Comparison of ENCODE assay signal across 8 cellular contexts in the genomic region with DNA sequence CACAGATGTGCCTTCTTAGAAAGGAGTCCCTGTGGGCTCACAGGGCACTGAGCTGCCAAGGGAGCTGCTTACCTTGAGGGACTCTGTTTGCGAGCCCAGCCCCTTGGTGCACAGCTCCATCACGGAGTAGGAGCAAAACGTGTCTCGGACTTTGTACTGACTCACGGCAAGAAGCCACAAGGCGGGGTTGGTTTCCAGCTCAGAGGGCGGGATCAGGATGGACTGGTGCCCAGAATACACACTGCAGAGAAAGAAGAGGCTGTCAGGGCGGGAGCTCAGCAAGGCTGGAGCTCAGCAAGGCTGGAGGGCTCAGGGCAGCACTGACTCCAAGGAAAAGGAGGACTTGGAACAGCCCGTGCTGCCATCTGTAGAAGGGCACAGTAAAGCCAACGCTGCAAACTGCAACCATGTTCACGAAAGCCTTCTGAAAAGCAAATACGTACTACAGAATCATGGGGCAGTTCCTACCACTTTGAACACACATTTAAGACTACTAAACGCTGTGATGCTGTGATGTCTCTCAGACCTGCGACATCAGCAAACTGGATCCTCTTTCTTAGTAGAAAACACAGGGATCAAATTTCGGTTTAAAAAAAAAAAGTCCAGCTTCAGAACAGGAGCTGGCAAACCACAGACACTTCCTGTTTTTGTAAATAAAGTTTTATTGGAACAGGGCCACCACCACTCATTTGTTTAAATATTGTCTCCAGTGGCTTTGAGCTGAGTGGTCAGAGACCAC.
A peak's percentile ranks its signal among the peaks of the same experiment; 100 is the strongest.
DNase-seq lines count a peak whose midpoint lies in the region; ATAC-seq, FAIRE-seq and TF ChIP-seq lines count a peak whose summit lies in the region.

No MANE protein-coding gene starts in this region.

- peak overlapping the region in 1 of 2 donors; percentile 31 for H3K4me3 ChIP-seq in small intestine (ENCODE audit: low read depth in 1 of 2, low read length in 2 of 2)

- CTCF ChIA-PET in MCF 10A (lab: Yijun Ruan, JAX) = interaction anchor here (0.5 to 1.2 kb wide), 5 partner anchors 9 to 79 kb away, joined by 3 to 5 read pairs (median 3); no protein-coding TSS in a partner anchor

- POLR2A ChIA-PET in MCF 10A (lab: Yijun Ruan, JAX) = interaction anchor here (0.6 to 3.3 kb wide), 8 partner anchors 8 to 586 kb away, joined by 3 to 27 read pairs (median 4); no protein-coding TSS in a partner anchor

- no peaks in the 10 kb centered on the region for H3K36me3 Mint-ChIP-seq in MCF 10A (ENCODE audit: insufficient read depth, unreplicated experiment)

- no peaks in the 10 kb centered on the region for H3K4me1 ChIP-seq in small intestine (ENCODE audit: control insufficient read depth in 2 of 2, insufficient read depth in 1 of 2, low read depth in 1 of 2, low read length in 1 of 2)

- 10 to 25% (median 22%) methylated on average over 15 of the region's 15 CpGs for WGBS in small intestine, 3 donors

- H3K4me1 Mint-ChIP-seq in MCF 10A (ENCODE audit: insufficient read depth, unreplicated experiment) = no peaks in the 10 kb centered on the region

- peak overlapping the region; percentile 80 to 83 for H3K27ac ChIP-seq in small intestine (ENCODE audit: low read depth in 1 of 2, low read length in 1 of 2)

- H3K36me3 ChIP-seq in small intestine (ENCODE audit: control insufficient read depth in 2 of 2, insufficient read depth in 2 of 2, low read length in 2 of 2) = no peaks in the 10 kb centered on the region

- BruUV-seq in MCF 10A (replicated peaks; lab: Mats Ljungman, UMichigan) = TSS peak; percentile 24

- ATAC-seq in HG02885 (IDR thresholded peaks at IDR 0.05; ENCODE audit: poor library complexity, unreplicated experiment) (no peak), GM18511 (IDR thresholded peaks at IDR 0.05; ENCODE audit: unreplicated experiment) (no peak)

- intact Hi-C loops in MCF 10A (cut with micrococcal nuclease) = no loop called here

- H3K4me3 Mint-ChIP-seq in MCF 10A (ENCODE audit: unreplicated experiment) = peak overlapping the region; percentile 63

- FAIRE-seq in islet of Langerhans (lab: Jason Lieb, UNC) (peak; percentile 41), small intestine (lab: Jason Lieb, UNC) (no peak)

- H3K9me3 Mint-ChIP-seq in MCF 10A (ENCODE audit: unreplicated experiment) = no peaks in the 10 kb centered on the region

- H3K27me3 Mint-ChIP-seq in MCF 10A (ENCODE audit: insufficient read depth, unreplicated experiment) = no peaks in the 10 kb centered on the region

- no peaks in the 10 kb centered on the region for H3K9me3 ChIP-seq in small intestine (ENCODE audit: control insufficient read depth, low read depth)

- DNase-seq in DMS 273 (lab: John Stamatoyannopoulos, UW; ENCODE audit: unreplicated experiment) (peak; percentile 91), KG1 (lab: John Stamatoyannopoulos, UW) (peak; percentile 33), SK-N-DZ (ENCODE audit: low spot score) (peak; percentile 21), MCF 10A (ENCODE audit: unreplicated experiment) (peak; percentile 94), small intestine (peak; percentile 96)

- no peak for TF ChIP-seq CTCF in MCF 10A (IDR thresholded peaks at IDR 0.05; ENCODE audit: unreplicated experiment)

- H3K27ac Mint-ChIP-seq in MCF 10A (ENCODE audit: low read depth, unreplicated experiment) = peak overlapping the region; percentile 87

- no peaks in the 10 kb centered on the region for H3K27me3 ChIP-seq in small intestine (ENCODE audit: control insufficient read depth in 2 of 2, insufficient read depth in 2 of 2, low read length in 2 of 2)

Comparison
In these comparisons a context has a peak if more than half of its experiments do, and no peak if none do; other contexts are left out.
1. DNase-seq: peak in every context shown above with its lines; median percentile 96 in small intestine; 94 in MCF 10A; 91 in DMS 273; 33 in KG1; 21 in SK-N-DZ.